ENCODE assay signal across 8 cellular contexts in genomic region chr11:3422380-3423137, GRCh38. TPM values are rescaled to one million over a fixed set of nuclear protein-coding genes. Genes with fewer than 3 reads are reported as not detected.
DNase-seq lines count a peak whose midpoint lies in the region; ATAC-seq, FAIRE-seq and TF ChIP-seq lines count a peak whose summit lies in the region.
"Not testable (repeated sequence)": the region's sequence is repeated elsewhere in the genome, so short reads cannot be mapped to it uniquely, and the experiment has no call there.

No MANE protein-coding gene starts in this region.

- peak; percentile 98 for ATAC-seq in HG03432 (IDR thresholded peaks at IDR 0.05; ENCODE audit: unreplicated experiment)

- peak overlapping the region in 1 of 2 donors; percentile 67 for H3K9ac ChIP-seq in kidney (ENCODE audit: low read length in 2 of 2)

- FAIRE-seq in kidney (lab: Jason Lieb, UNC) = peak; percentile 95

- H3K9me3 ChIP-seq in kidney (ENCODE audit: control insufficient read depth in 1 of 2, low read length in 2 of 2) = not testable (repeated sequence)

- peak overlapping the region; percentile 60 to 76 for H3K27ac ChIP-seq in kidney (ENCODE audit: low read depth in 2 of 2, low read length in 2 of 2)

- not testable (repeated sequence) for H3K36me3 ChIP-seq in kidney (ENCODE audit: control insufficient read depth in 1 of 2, insufficient read depth in 2 of 2, low read length in 2 of 2)

- peak; percentile 83 for DNase-seq in AG09309 (ENCODE audit: low read depth)
- peak; percentile 53 for DNase-seq in GM19238 (ENCODE audit: insufficient read length, low spot score)
- peak; percentile 92 for DNase-seq in NCI-H460 (ENCODE audit: extremely low read depth, low read depth)
- peak; percentile 95 for DNase-seq in activated CD4-positive, alpha-beta T cell treated with anti-CD3 and anti-CD28 coated beads for 1 hour
- DNase-seq in cerebellum (ENCODE audit: low spot score) = peak; percentile 86
- peak; percentile 100 for DNase-seq in kidney
- peak; percentile 97 to 98 for DNase-seq in stimulated activated CD4-positive, alpha-beta T cell treated with anti-CD3 and anti-CD28 coated beads, Interleukin-15, amount 100 ng/mL, for 1 hour (ENCODE audit: low read depth in 1 of 2, low spot score in 1 of 2)

- H3K4me1 ChIP-seq in kidney (ENCODE audit: control insufficient read depth in 1 of 2, insufficient read depth in 1 of 2, low read depth in 1 of 2, low read length in 2 of 2) = not testable (repeated sequence)

- intact Hi-C loops in kidney (cut with DNase I) = not testable (repeated sequence)

- not testable (repeated sequence) for TF ChIP-seq CTCF in AG09309 (IDR thresholded peaks at IDR 0.05; ENCODE audit: control insufficient read depth, insufficient read depth, low read depth, low read length, missing control alignments); kidney (IDR thresholded peaks at IDR 0.05; ENCODE audit: borderline replicate concordance, extremely low read depth, insufficient read depth)

- H3K4me3 ChIP-seq in AG09309 (ENCODE audit: control insufficient read depth, low read depth, low read length) = peak overlapping the region; percentile 61
- peak overlapping the region; percentile 58 to 67 for H3K4me3 ChIP-seq in kidney (ENCODE audit: low read length in 2 of 2)

RNA-seq across cellular contexts. Expression of gene ZNF195, which starts 43.6 kb away (rescaled TPM):
- total RNA-seq in NCI-H460 (2014; rRNA removed; shearing (Covaris generic)) = 32.9 and 39.1 TPM in 2 replicates
- 94.7 and 139 TPM in 2 replicates for polyA plus RNA-seq in NCI-H460 (2014; cell fraction: nucleus; rRNA removed)
- total RNA-seq in cerebellum = 57.2 TPM
- total RNA-seq in kidney = 25.3 TPM
- polyA plus RNA-seq in kidney (ENCODE audit: insufficient read depth, low read depth, low replicate concordance) = 12.9 TPM

Comparison
In these comparisons a context has a peak if more than half of its experiments do, and no peak if none do; other contexts are left out.
1. Peak in every context shown above with its lines: DNase-seq, ATAC-seq, H3K4me3 ChIP-seq and H3K27ac ChIP-seq.